In genomic region chr13:23510979-23511735, GRCh38 we compare ENCODE assay signal across 8 cellular contexts. TPM values are rescaled to one million over a fixed set of nuclear protein-coding genes. Genes with fewer than 3 reads are reported as not detected.
DNase-seq lines count a peak whose midpoint lies in the region; ATAC-seq and TF ChIP-seq lines count a peak whose summit lies in the region.

No MANE protein-coding gene starts in this region.

- POLR2A ChIA-PET in A673 (lab: Charles Lee; ENCODE audit: low non-redundant PET) = no interaction called here

- CTCF ChIA-PET in A673 (lab: Charles Lee) = no interaction called here

- DNase-seq in A673 (ENCODE audit: low spot score) (peak; percentile 51), RWPE2 (ENCODE audit: low spot score) (no peak), left ventricle myocardium superior (no peak)

- H3K27ac ChIP-seq in A673 (ENCODE audit: low read depth, low read length, poor library complexity, severe bottlenecking) = no peak overlapping the region
- H3K27ac ChIP-seq in RWPE2 (ENCODE audit: poor library complexity, severe bottlenecking) = no peak overlapping the region

- H3K27me3 ChIP-seq in A673 (replicated peaks; ENCODE audit: insufficient read depth, low read depth, low read length, poor library complexity) (peaks cover 7% of the 10 kb centered on the region), RWPE2 (ENCODE audit: insufficient read depth, poor library complexity, severe bottlenecking) (no peaks in the 10 kb centered on the region)

- H3K4me3 ChIP-seq in A673 (ENCODE audit: low read depth, low read length, poor library complexity, severe bottlenecking) (no peak overlapping the region), RWPE2 (ENCODE audit: severe bottlenecking) (no peak overlapping the region)

- ATAC-seq in GM19328 (IDR thresholded peaks at IDR 0.05; ENCODE audit: unreplicated experiment) (peak; percentile 57), RWPE2 (ENCODE audit: low read depth) (peak; percentile 36; the same call in 1 of the 3 replicates), left ventricle myocardium superior (peak; percentile 36), GM19324 (IDR thresholded peaks at IDR 0.05; ENCODE audit: low FRiP score, unreplicated experiment) (no peak), HG02798 (IDR thresholded peaks at IDR 0.05; ENCODE audit: poor library complexity, unreplicated experiment) (no peak), GM18909 (IDR thresholded peaks at IDR 0.05; ENCODE audit: poor library complexity, unreplicated experiment) (no peak), GM18867 (IDR thresholded peaks at IDR 0.05; ENCODE audit: unreplicated experiment) (no peak)

- TF ChIP-seq CTCF in A673 (conservative IDR thresholded peaks at IDR 0.05; ENCODE audit: low read depth, low read length) = peak; percentile 33; the same call in 1 of the 2 replicates
- TF ChIP-seq CTCF in RWPE2 (IDR thresholded peaks at IDR 0.05; ENCODE audit: poor library complexity, severe bottlenecking) = no peak

- BruUV-seq in A673 (replicated peaks; lab: Mats Ljungman, UMichigan) = no TSS peak

- H3K4me1 ChIP-seq in A673 (ENCODE audit: insufficient read depth, low read length, poor library complexity, severe bottlenecking) (peaks cover 15% of the 10 kb centered on the region), RWPE2 (ENCODE audit: insufficient read depth, poor library complexity, severe bottlenecking) (peaks cover 12% of the 10 kb centered on the region)

- intact Hi-C loops in A673 (cut with micrococcal nuclease; ENCODE audit: unreplicated experiment) = no loop called here
- intact Hi-C loops in left ventricle myocardium superior (cut with micrococcal nuclease) = loop anchor here (10.0 kb wide), 1 partner anchor 64 kb away; the partner anchor contains the start of gene TNFRSF19

- H3K9me3 ChIP-seq in A673 (ENCODE audit: low read depth, low read length, poor library complexity, severe bottlenecking) = no peaks in the 10 kb centered on the region
- no peaks in the 10 kb centered on the region for H3K9me3 ChIP-seq in RWPE2 (ENCODE audit: severe bottlenecking)

- H3K36me3 ChIP-seq in A673 (ENCODE audit: insufficient read depth, low read length, poor library complexity, severe bottlenecking) = no peaks in the 10 kb centered on the region
- H3K36me3 ChIP-seq in RWPE2 (ENCODE audit: low read depth) = no peaks in the 10 kb centered on the region

RNA-seq across cellular contexts. Expression of gene TNFRSF19, which starts 59.1 kb away (rescaled TPM):
- total RNA-seq in A673 (2021) = 0.06 TPM in 1 of 2 replicates, not detected in the other
- total RNA-seq in left ventricle myocardium superior = 41.6 TPM

Comparison
In these comparisons a context has a peak if more than half of its experiments do, and no peak if none do; other contexts are left out.
1. ATAC-seq: peak in GM19328 (single experiment), RWPE2 (single experiment) and left ventricle myocardium superior (single experiment); none in GM19324 (single experiment), HG02798 (single experiment), GM18909 (single experiment) and GM18867 (single experiment).
2. RNA of gene TNFRSF19, which starts 59.1 kb away (total RNA-seq): 41.6 TPM in left ventricle myocardium superior (single experiment); 0.06 TPM in A673; every median in the first group is over 10 times any median in the second.